ENCODE assay signal across 31 cellular contexts in the genomic region with DNA sequence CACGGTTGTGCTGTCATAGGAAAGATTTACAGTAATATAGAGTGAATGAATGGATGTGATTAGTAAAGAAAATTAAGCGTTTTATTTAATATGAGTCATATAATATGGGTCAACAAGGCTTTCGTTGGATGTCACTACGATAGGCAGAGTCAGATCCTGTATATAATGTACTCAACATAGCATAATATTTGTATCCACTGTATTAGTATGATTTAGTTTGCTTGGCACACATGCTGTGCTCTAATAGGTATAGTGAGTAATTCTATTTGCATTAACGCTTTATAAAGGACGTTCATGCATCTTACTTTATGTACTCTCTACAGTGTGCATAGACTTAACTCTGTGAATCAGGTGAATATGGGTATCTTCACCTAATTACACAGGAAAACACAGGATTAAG. TPM values are rescaled to one million over a fixed set of nuclear protein-coding genes. Genes with fewer than 3 reads are reported as not detected.
"Had no signal": no experiment of that assay in that cellular context is flagged by ENCODE, and none has a peak within 500 bp of the region (broad histone marks: within the 10 kb centered on the region; RNA-seq: fewer than 3 reads in every experiment).

No MANE protein-coding gene starts in this region.

- H3K4me1 ChIP-seq: adrenal gland, ascending aorta, body of pancreas, breast epithelium had no signal

- H3K36me3 ChIP-seq: adrenal gland, ascending aorta, brain microvascular endothelial cell, breast epithelium, cardiac muscle cell had no signal

- H3K9me3 ChIP-seq: adrenal gland, ascending aorta, body of pancreas, breast epithelium had no signal

- ATAC-seq: activated naive CD8-positive, alpha-beta T cell treated with anti-CD3 and anti-CD28 coated beads, Interleukin-2, amount 50 U/mL, for 24 hours; activated T-cell treated with anti-CD3 and anti-CD28 coated beads, Interleukin-2, amount 50 U/mL, for 4 hours; activated T-cell treated with anti-CD3 and anti-CD28 coated beads, Interleukin-2, amount 50 U/mL, for 72 hours; body of pancreas had no signal

- H3K4me3 ChIP-seq: adrenal gland, ascending aorta, body of pancreas, breast epithelium, cardiac muscle cell had no signal

- DNase-seq: activated effector memory CD4-positive, alpha-beta T cell treated with anti-CD3 and anti-CD28 coated beads, Interleukin-2, amount 50 U/mL, for 16 hours; activated effector memory CD4-positive, alpha-beta T cell treated with Interleukin-2 at 50 U/mL for 16 hours; activated gamma-delta T cell; activated gamma-delta T cell treated with Interleukin-2 at 50 U/mL for 16 hours; activated naive CD4-positive, alpha-beta T cell; activated naive CD4-positive, alpha-beta T cell treated with anti-CD3 and anti-CD28 coated beads for 36 hours; activated naive CD4-positive, alpha-beta T cell treated with anti-CD3 and anti-CD28 coated beads, Interleukin-2, amount 10 ng/mL, durations not matched to agents 7 days and 5 days; activated naive CD4-positive, alpha-beta T cell treated with anti-CD3 and anti-CD28 coated beads, Interleukin-2, amount 50 U/mL, for 16 hours; activated naive CD4-positive, alpha-beta T cell treated with Interleukin-2 at 50 U/mL for 16 hours; activated naive CD8-positive, alpha-beta T cell treated with anti-CD3 and anti-CD28 coated beads for 36 hours; activated naive CD8-positive, alpha-beta T cell treated with anti-CD3 and anti-CD28 coated beads, Interleukin-2, amount 10 ng/mL, durations not matched to agents 7 days and 5 days; activated naive CD8-positive, alpha-beta T cell treated with anti-CD3 and anti-CD28 coated beads, Interleukin-2, amount 50 U/mL, for 24 hours; activated T-cell treated with anti-CD3 and anti-CD28 coated beads, Interleukin-2, amount 50 U/mL, for 24 hours; activated T-cell treated with anti-CD3 and anti-CD28 coated beads, Interleukin-2, amount 50 U/mL, for 4 hours; activated T-cell treated with anti-CD3 and anti-CD28 coated beads, Interleukin-2, amount 50 U/mL, for 48 hours; activated T-cell treated with anti-CD3 and anti-CD28 coated beads, Interleukin-2, amount 50 U/mL, for 72 hours; adrenal gland; amniotic stem cell; amygdala; anterior cingulate cortex; aorta; body of pancreas; brain microvascular endothelial cell; caudate nucleus; central memory CD4-positive, alpha-beta T cell; cerebellar nuclear complex had no signal

- H3K27ac ChIP-seq: adrenal gland, ascending aorta, body of pancreas, brain microvascular endothelial cell, breast epithelium, cardiac muscle cell had no signal

- H3K27me3 ChIP-seq: adrenal gland, ascending aorta, body of pancreas, brain microvascular endothelial cell, breast epithelium, cardiac muscle cell had no signal

RNA-seq across cellular contexts. Expression of a gene that starts 41.5 kb away (rescaled TPM):
- total RNA-seq: activated naive CD8-positive, alpha-beta T cell treated with anti-CD3 and anti-CD28 coated beads for 36 hours; activated T-cell treated with anti-CD3 and anti-CD28 coated beads, Interleukin-2, amount 50 U/mL, for 4 hours; activated T-helper 1 cell treated with anti-CD3 and anti-CD28 coated beads, Interleukin-12 subunit alpha, Interleukin-12 subunit beta, Interleukin-2, Interleukin-4 antibody, amounts not matched to agents 30 ng/mL and 10 ng/mL and 1 ng/mL, durations not matched to agents 14 hours and 24 hours and 36 hours; bronchial epithelial cell had no signal
